8 cellular contexts compared by ENCODE assay signal in genomic region chr3:71421820-71422566, GRCh38.
DNase-seq lines count a peak whose midpoint lies in the region; ATAC-seq and TF ChIP-seq lines count a peak whose summit lies in the region.

No MANE protein-coding gene starts in this region.

- peak; percentile 22 for DNase-seq in activated gamma-delta T cell treated with Interleukin-2 at 50 U/mL for 16 hours
- no peak for DNase-seq in activated gamma-delta T cell (lab: John Stamatoyannopoulos, UW)
- peak; percentile 68 to 72 for DNase-seq in activated T-cell treated with anti-CD3 and anti-CD28 coated beads, Interleukin-2, amount 50 U/mL, for 72 hours
- DNase-seq in vagina (ENCODE audit: extremely low spot score in 2 of 2), result no peak
- no peak for DNase-seq in NCI-H1092 (lab: John Stamatoyannopoulos, UW)
- no peak for DNase-seq in NCI-H1436 treated with DMSO at 0.1 percent for 48 hours (lab: John Stamatoyannopoulos, UW)
- no peak for DNase-seq in T1000 (lab: John Stamatoyannopoulos, UW)

- TF ChIP-seq POLR2A in vagina (IDR thresholded peaks at IDR 0.05), result no peak

- no peak for TF ChIP-seq CTCF in vagina (IDR thresholded peaks at IDR 0.05)

- H3K27ac ChIP-seq in vagina, result peak overlapping the region; percentile 42

- H3K4me1 ChIP-seq in vagina, result peaks cover 36% of the 10 kb centered on the region

- H3K4me3 ChIP-seq in vagina, result no peak overlapping the region

- no peaks in the 10 kb centered on the region for H3K36me3 ChIP-seq in vagina

- no peaks in the 10 kb centered on the region for H3K9me3 ChIP-seq in vagina

- H3K36me3 Mint-ChIP-seq in activated T-cell treated with anti-CD3 and anti-CD28 coated beads, Interleukin-2, amount 50 U/mL, for 72 hours (ENCODE audit: insufficient read depth in 2 of 2), result peaks cover 0 to 2% of the 10 kb centered on the region in 2 donors

- ATAC-seq in HG03097 (IDR thresholded peaks at IDR 0.05; ENCODE audit: low FRiP score, unreplicated experiment), result peak; percentile 98
- peak; percentile 87 to 88 for ATAC-seq in activated T-cell treated with anti-CD3 and anti-CD28 coated beads, Interleukin-2, amount 50 U/mL, for 72 hours (replicated peaks in 1 of 2)

- H3K27ac Mint-ChIP-seq in activated T-cell treated with anti-CD3 and anti-CD28 coated beads, Interleukin-2, amount 50 U/mL, for 72 hours, result peak overlapping the region; percentile 59

- no peaks in the 10 kb centered on the region for H3K9me3 Mint-ChIP-seq in activated T-cell treated with anti-CD3 and anti-CD28 coated beads, Interleukin-2, amount 50 U/mL, for 72 hours

- H3K27me3 Mint-ChIP-seq in activated T-cell treated with anti-CD3 and anti-CD28 coated beads, Interleukin-2, amount 50 U/mL, for 72 hours (ENCODE audit: low read depth), result no peaks in the 10 kb centered on the region

- peaks cover 100% of the 10 kb centered on the region for H3K4me1 Mint-ChIP-seq in activated T-cell treated with anti-CD3 and anti-CD28 coated beads, Interleukin-2, amount 50 U/mL, for 72 hours (ENCODE audit: low read depth)

- intact Hi-C loops in vagina (cut with DNase I), result no loop called here

- H3K4me3 Mint-ChIP-seq in activated T-cell treated with anti-CD3 and anti-CD28 coated beads, Interleukin-2, amount 50 U/mL, for 72 hours, result peak overlapping the region; percentile 69 to 70

- no peaks in the 10 kb centered on the region for H3K27me3 ChIP-seq in vagina

Comparison
In these comparisons a context has a peak if more than half of its experiments do, and no peak if none do; other contexts are left out.
1. DNase-seq: peak in activated gamma-delta T cell treated with Interleukin-2 at 50 U/mL for 16 hours (single experiment) and activated T-cell treated with anti-CD3 and anti-CD28 coated beads, Interleukin-2, amount 50 U/mL, for 72 hours (2 of 2); none in activated gamma-delta T cell (single experiment), vagina (0 of 2), NCI-H1092 (single experiment), NCI-H1436 treated with DMSO at 0.1 percent for 48 hours (single experiment) and T1000 (single experiment).